ENCODE assay signal across 14 cellular contexts in genomic region chr1:16153110-16153998, GRCh38. TPM values are rescaled to one million over a fixed set of nuclear protein-coding genes. Genes with fewer than 3 reads are reported as not detected.
A peak's percentile ranks its signal among the peaks of the same experiment; 100 is the strongest.
DNase-seq lines count a peak whose midpoint lies in the region; FAIRE-seq and TF ChIP-seq lines count a peak whose summit lies in the region.
"Had no signal": no experiment of that assay in that cellular context is flagged by ENCODE, and none has a peak within 500 bp of the region (broad histone marks: within the 10 kb centered on the region; RNA-seq: fewer than 3 reads in every experiment).

No MANE protein-coding gene starts in this region.

- peaks cover 62% of the 10 kb centered on the region for H3K4me1 Mint-ChIP-seq in brain

- H3K9me3 ChIP-seq in HEK293 (ENCODE audit: control insufficient read depth, insufficient read depth, low read depth, low read length), result no peaks in the 10 kb centered on the region
- H3K9me3 ChIP-seq in kidney (ENCODE audit: control insufficient read depth in 1 of 2, low read length in 2 of 2), result no peaks in the 10 kb centered on the region
- H3K9me3 ChIP-seq: neutrophil had no signal

- CTCF ChIA-PET in HEK293 (lab: Yijun Ruan, JAX), result interaction anchor here (0.5 to 7.8 kb wide), 6 partner anchors 9 to 144 kb away, joined by 3 to 117 read pairs (median 4); no protein-coding TSS in a partner anchor

- peak overlapping the region; percentile 68 for H3K4me3 ChIP-seq in HEK293 (ENCODE audit: low read depth, low read length)
- peak overlapping the region; percentile 72 to 76 for H3K4me3 ChIP-seq in kidney (ENCODE audit: low read length in 2 of 2)
- peak overlapping the region; percentile 68 to 83 (median 75) for H3K4me3 ChIP-seq in skin epidermis

- peaks cover 8% of the 10 kb centered on the region for H3K36me3 Mint-ChIP-seq in brain

- H3K4me1 ChIP-seq in HEK293 (ENCODE audit: control insufficient read depth, insufficient read depth, low read length) (peaks cover 4% of the 10 kb centered on the region; the same call in 1 of the 2 replicates), kidney (ENCODE audit: control insufficient read depth in 1 of 2, insufficient read depth in 1 of 2, low read depth in 1 of 2, low read length in 2 of 2) (peaks cover 24 to 37% of the 10 kb centered on the region in 2 donors)

- peak overlapping the region; percentile 60 to 97 (median 96) for H3K27ac Mint-ChIP-seq in brain

- intact Hi-C loops in kidney (cut with DNase I), result no loop called here

- TF ChIP-seq CTCF in HEK293 (tag by site-specific recombination; IDR thresholded peaks at IDR 0.05) (no peak), brain (conservative IDR thresholded peaks at IDR 0.05) (no peak), kidney (IDR thresholded peaks at IDR 0.05; ENCODE audit: borderline replicate concordance, extremely low read depth, insufficient read depth) (no peak)

- no peaks in the 10 kb centered on the region for H3K27me3 Mint-ChIP-seq in brain

- peak overlapping the region; percentile 67 to 92 for H3K9ac ChIP-seq in kidney (ENCODE audit: low read length in 2 of 2)

- no peak for FAIRE-seq in kidney (lab: Jason Lieb, UNC)

- DNase-seq in kidney (no peak), T-helper 2 cell (no peak), NOMO-1 treated with dmso at 0.1 percent for 144 hours (lab: John Stamatoyannopoulos, UW; ENCODE audit: unreplicated experiment) (no peak), NCI-H187 treated with DMSO at 0.1 percent for 48 hours (lab: John Stamatoyannopoulos, UW) (no peak), 8988T (no peak)
- DNase-seq: activated CD4-positive, alpha-beta T cell treated with anti-CD3 and anti-CD28 coated beads for 4 hours; EL; NCI-H510A; stimulated activated naive CD8-positive, alpha-beta T cell treated with anti-CD3 and anti-CD28 coated beads, Interleukin-15, Interleukin-2, amounts not matched to agents 100 U/mL and 50 U/mL, for 24 hours had no signal

- H3K4me3 Mint-ChIP-seq in brain, result peak overlapping the region; percentile 64 to 89 (median 87)

- H3K36me3 ChIP-seq in HEK293 (ENCODE audit: control insufficient read depth in 2 of 2, insufficient read depth in 1 of 2, low read length in 2 of 2) (peaks cover 0 to 30% of the 10 kb centered on the region in 2 experiments; a peak in 1 of 3 replicates), kidney (ENCODE audit: control insufficient read depth in 1 of 2, insufficient read depth in 2 of 2, low read length in 2 of 2) (peaks cover 6 to 19% of the 10 kb centered on the region in 2 donors)
- H3K36me3 ChIP-seq: neutrophil had no signal

- POLR2A ChIA-PET in HEK293 (lab: Yijun Ruan, JAX), result interaction anchor here (1.0 to 3.9 kb wide), 4 partner anchors 7 to 28 kb away, joined by 6 to 36 read pairs (median 10); no protein-coding TSS in a partner anchor

- H3K9me3 Mint-ChIP-seq in brain, result no peaks in the 10 kb centered on the region
- H3K9me3 Mint-ChIP-seq: central memory CD8-positive, alpha-beta T cell had no signal

- H3K27ac ChIP-seq in HEK293 (ENCODE audit: extremely low read depth, low read depth, low read length) (no peak overlapping the region; the same call in 1 of the 2 replicates), kidney (ENCODE audit: low read depth in 2 of 2, low read length in 2 of 2) (peak overlapping the region; percentile 84 to 90), skin epidermis (peak overlapping the region in 18 of 21 experiments; percentile 22 to 96 (median 91))
- H3K27ac ChIP-seq: neutrophil had no signal

TF ChIP-seq in HEK293, 187 proteins besides CTCF, POLR2A, EP300 and RAD21:
- 0 out of 2 replicates have a peak, but pooled peaks have one; percentile 12 for TF ChIP-seq ZBTB48 (tag by site-specific recombination; IDR thresholded peaks at IDR 0.05)
- TF ChIP-seq, protein P1, sequence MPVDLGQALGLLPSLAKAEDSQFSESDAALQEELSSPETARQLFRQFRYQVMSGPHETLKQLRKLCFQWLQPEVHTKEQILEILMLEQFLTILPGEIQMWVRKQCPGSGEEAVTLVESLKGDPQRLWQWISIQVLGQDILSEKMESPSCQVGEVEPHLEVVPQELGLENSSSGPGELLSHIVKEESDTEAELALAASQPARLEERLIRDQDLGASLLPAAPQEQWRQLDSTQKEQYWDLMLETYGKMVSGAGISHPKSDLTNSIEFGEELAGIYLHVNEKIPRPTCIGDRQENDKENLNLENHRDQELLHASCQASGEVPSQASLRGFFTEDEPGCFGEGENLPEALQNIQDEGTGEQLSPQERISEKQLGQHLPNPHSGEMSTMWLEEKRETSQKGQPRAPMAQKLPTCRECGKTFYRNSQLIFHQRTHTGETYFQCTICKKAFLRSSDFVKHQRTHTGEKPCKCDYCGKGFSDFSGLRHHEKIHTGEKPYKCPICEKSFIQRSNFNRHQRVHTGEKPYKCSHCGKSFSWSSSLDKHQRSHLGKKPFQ (tag by site-specific recombination; IDR thresholded peaks at IDR 0.05), result no peak
- TF ChIP-seq ZNF513 (tag by site-specific recombination; IDR thresholded peaks at IDR 0.05), result no peak
- TF ChIP-seq ZNF600 (tag by site-specific recombination; IDR thresholded peaks at IDR 0.05), result peak; percentile 50; the same call in 1 of the 2 replicates
- peak; percentile 79 for TF ChIP-seq GLIS2 (tag by site-specific recombination; IDR thresholded peaks at IDR 0.05)
- TF ChIP-seq, protein P2, sequence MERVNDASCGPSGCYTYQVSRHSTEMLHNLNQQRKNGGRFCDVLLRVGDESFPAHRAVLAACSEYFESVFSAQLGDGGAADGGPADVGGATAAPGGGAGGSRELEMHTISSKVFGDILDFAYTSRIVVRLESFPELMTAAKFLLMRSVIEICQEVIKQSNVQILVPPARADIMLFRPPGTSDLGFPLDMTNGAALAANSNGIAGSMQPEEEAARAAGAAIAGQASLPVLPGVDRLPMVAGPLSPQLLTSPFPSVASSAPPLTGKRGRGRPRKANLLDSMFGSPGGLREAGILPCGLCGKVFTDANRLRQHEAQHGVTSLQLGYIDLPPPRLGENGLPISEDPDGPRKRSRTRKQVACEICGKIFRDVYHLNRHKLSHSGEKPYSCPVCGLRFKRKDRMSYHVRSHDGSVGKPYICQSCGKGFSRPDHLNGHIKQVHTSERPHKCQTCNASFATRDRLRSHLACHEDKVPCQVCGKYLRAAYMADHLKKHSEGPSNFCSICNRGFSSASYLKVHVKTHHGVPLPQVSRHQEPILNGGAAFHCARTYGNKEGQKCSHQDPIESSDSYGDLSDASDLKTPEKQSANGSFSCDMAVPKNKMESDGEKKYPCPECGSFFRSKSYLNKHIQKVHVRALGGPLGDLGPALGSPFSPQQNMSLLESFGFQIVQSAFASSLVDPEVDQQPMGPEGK (tag by site-specific recombination; IDR thresholded peaks at IDR 0.05), result 0 out of 2 replicates have a peak, but pooled peaks have one; percentile 39
- TF ChIP-seq ZNF707 (tag by site-specific recombination; IDR thresholded peaks at IDR 0.05), result no peak
- no peak for TF ChIP-seq PRDM1 (tag by site-specific recombination; IDR thresholded peaks at IDR 0.05)
- TF ChIP-seq SP2 (tag by site-specific recombination; IDR thresholded peaks at IDR 0.05), result peak; percentile 26

RNA-seq across cellular contexts. Expression of gene EPHA2, which starts 2.5 kb away (rescaled TPM):
- polyA plus RNA-seq in brain (ENCODE audit: insufficient read depth, low read depth, low replicate concordance) (2.6 TPM), kidney (ENCODE audit: insufficient read depth, low read depth, low replicate concordance) (5.5 TPM)
- total RNA-seq in kidney, result 34.2 TPM

RNA-seq across cellular contexts. Expression of gene ARHGEF19, which starts 59.1 kb away (rescaled TPM):
- 33.6 TPM for polyA plus RNA-seq in brain (ENCODE audit: insufficient read depth, low read depth, low replicate concordance)
- 8.2 TPM for total RNA-seq in kidney
- 3.5 TPM for polyA plus RNA-seq in kidney (ENCODE audit: insufficient read depth, low read depth, low replicate concordance)
